Comparison of ENCODE assay signal across 1 cellular context in the genomic region with DNA sequence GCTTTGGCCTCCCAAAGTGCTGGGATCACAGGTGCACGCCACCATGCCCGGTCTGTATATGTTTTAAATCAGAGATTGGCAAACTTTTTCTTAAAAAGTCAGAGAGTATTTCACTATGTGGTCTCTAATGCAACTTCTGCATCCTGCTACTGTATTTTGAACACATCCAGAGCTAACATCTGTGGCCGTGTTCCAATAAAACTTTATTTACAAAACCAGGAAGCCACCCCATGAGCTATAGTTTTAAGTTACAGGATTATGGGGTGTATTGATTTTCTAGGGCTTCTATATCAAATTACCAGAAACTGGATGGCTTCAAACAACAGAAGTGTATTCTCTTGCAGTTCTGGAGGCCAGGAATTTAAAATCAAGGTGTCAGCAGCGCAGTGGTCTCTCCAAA.
TF ChIP-seq lines count a peak whose summit lies in the region.

No MANE protein-coding gene starts in this region.

TF ChIP-seq in K562, 482 proteins besides CTCF, POLR2A, EP300 and RAD21:
- TF ChIP-seq, protein P1, sequence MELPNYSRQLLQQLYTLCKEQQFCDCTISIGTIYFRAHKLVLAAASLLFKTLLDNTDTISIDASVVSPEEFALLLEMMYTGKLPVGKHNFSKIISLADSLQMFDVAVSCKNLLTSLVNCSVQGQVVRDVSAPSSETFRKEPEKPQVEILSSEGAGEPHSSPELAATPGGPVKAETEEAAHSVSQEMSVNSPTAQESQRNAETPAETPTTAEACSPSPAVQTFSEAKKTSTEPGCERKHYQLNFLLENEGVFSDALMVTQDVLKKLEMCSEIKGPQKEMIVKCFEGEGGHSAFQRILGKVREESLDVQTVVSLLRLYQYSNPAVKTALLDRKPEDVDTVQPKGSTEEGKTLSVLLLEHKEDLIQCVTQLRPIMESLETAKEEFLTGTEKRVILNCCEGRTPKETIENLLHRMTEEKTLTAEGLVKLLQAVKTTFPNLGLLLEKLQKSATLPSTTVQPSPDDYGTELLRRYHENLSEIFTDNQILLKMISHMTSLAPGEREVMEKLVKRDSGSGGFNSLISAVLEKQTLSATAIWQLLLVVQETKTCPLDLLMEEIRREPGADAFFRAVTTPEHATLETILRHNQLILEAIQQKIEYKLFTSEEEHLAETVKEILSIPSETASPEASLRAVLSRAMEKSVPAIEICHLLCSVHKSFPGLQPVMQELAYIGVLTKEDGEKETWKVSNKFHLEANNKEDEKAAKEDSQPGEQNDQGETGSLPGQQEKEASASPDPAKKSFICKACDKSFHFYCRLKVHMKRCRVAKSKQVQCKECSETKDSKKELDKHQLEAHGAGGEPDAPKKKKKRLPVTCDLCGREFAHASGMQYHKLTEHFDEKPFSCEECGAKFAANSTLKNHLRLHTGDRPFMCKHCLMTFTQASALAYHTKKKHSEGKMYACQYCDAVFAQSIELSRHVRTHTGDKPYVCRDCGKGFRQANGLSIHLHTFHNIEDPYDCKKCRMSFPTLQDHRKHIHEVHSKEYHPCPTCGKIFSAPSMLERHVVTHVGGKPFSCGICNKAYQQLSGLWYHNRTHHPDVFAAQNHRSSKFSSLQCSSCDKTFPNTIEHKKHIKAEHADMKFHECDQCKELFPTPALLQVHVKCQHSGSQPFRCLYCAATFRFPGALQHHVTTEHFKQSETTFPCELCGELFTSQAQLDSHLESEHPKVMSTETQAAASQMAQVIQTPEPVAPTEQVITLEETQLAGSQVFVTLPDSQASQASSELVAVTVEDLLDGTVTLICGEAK (IDR thresholded peaks at IDR 0.05), result peak; percentile 87
- TF ChIP-seq, protein P1 (CRISPR knock-in tag; IDR thresholded peaks at IDR 0.05), result peak; percentile 62; the same call in 1 of the 2 replicates
- no peak for TF ChIP-seq PML (IDR thresholded peaks at IDR 0.05; ENCODE audit: low read length)
